1 cellular context compared by ENCODE assay signal in genomic region chr3:126316515-126316939, GRCh38.
TF ChIP-seq lines count a peak whose summit lies in the region.

No MANE protein-coding gene starts in this region.

TF ChIP-seq in IMR-90, 13 proteins besides CTCF, POLR2A, EP300 and RAD21 (continued from another document):
- TF ChIP-seq ELK1 (IDR thresholded peaks at IDR 0.05; ENCODE audit: borderline replicate concordance, low read depth, low read length) (no peak), CEBPB (IDR thresholded peaks at IDR 0.05; ENCODE audit: low read depth, low read length) (no peak), BHLHE40 (IDR thresholded peaks at IDR 0.05; ENCODE audit: low read depth, low read length) (no peak)
